ENCODE assay signal across 1 cellular context in genomic region chr9:130997925-130998595, GRCh38.
TF ChIP-seq lines count a peak whose summit lies in the region.

No MANE protein-coding gene starts in this region.

TF ChIP-seq in HepG2, 621 proteins besides CTCF, POLR2A, EP300 and RAD21 (continued from another document and continues in another):
- TF ChIP-seq, protein P1, sequence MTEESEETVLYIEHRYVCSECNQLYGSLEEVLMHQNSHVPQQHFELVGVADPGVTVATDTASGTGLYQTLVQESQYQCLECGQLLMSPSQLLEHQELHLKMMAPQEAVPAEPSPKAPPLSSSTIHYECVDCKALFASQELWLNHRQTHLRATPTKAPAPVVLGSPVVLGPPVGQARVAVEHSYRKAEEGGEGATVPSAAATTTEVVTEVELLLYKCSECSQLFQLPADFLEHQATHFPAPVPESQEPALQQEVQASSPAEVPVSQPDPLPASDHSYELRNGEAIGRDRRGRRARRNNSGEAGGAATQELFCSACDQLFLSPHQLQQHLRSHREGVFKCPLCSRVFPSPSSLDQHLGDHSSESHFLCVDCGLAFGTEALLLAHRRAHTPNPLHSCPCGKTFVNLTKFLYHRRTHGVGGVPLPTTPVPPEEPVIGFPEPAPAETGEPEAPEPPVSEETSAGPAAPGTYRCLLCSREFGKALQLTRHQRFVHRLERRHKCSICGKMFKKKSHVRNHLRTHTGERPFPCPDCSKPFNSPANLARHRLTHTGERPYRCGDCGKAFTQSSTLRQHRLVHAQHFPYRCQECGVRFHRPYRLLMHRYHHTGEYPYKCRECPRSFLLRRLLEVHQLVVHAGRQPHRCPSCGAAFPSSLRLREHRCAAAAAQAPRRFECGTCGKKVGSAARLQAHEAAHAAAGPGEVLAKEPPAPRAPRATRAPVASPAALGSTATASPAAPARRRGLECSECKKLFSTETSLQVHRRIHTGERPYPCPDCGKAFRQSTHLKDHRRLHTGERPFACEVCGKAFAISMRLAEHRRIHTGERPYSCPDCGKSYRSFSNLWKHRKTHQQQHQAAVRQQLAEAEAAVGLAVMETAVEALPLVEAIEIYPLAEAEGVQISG (CRISPR knock-in tag; IDR thresholded peaks at IDR 0.05), result 0 out of 2 replicates have a peak, but pooled peaks have one; percentile 33
- TF ChIP-seq ZNF678 (CRISPR knock-in tag; IDR thresholded peaks at IDR 0.05) (no peak), TCF7 (IDR thresholded peaks at IDR 0.05; ENCODE audit: low read depth) (no peak), FOXK1 (CRISPR knock-in tag; IDR thresholded peaks at IDR 0.05; ENCODE audit: borderline replicate concordance, low read depth) (no peak), ZNF800 (CRISPR knock-in tag; IDR thresholded peaks at IDR 0.05) (no peak), HMGA1 (CRISPR knock-in tag; conservative IDR thresholded peaks at IDR 0.05) (no peak), PAWR (CRISPR knock-in tag; IDR thresholded peaks at IDR 0.05; ENCODE audit: borderline replicate concordance) (no peak), XRCC5 (optimal IDR thresholded peaks at IDR 0.05; ENCODE audit: low read length) (peak; percentile 76), ZNF101 (CRISPR knock-in tag; IDR thresholded peaks at IDR 0.05; ENCODE audit: borderline replicate concordance, low read depth) (no peak), MAZ (IDR thresholded peaks at IDR 0.05; ENCODE audit: borderline replicate concordance, low read depth, low read length) (no peak), MAZ (CRISPR knock-in tag; IDR thresholded peaks at IDR 0.05; ENCODE audit: low read depth) (no peak), MEF2D (CRISPR knock-in tag; IDR thresholded peaks at IDR 0.05) (no peak), ZBTB1 (CRISPR knock-in tag; IDR thresholded peaks at IDR 0.05; ENCODE audit: borderline replicate concordance) (no peak), ZBTB42 (CRISPR knock-in tag; IDR thresholded peaks at IDR 0.05) (no peak), HNRNPUL1 (IDR thresholded peaks at IDR 0.05; ENCODE audit: low read depth, low read length) (no peak), ZNF180 (CRISPR knock-in tag; IDR thresholded peaks at IDR 0.05; ENCODE audit: borderline replicate concordance, low read depth) (no peak), ADNP (CRISPR knock-in tag; IDR thresholded peaks at IDR 0.05) (no peak), ETS1 (CRISPR knock-in tag; IDR thresholded peaks at IDR 0.05) (no peak), ZNF703 (CRISPR knock-in tag; IDR thresholded peaks at IDR 0.05; ENCODE audit: borderline replicate concordance) (no peak), ZNF879 (CRISPR knock-in tag; IDR thresholded peaks at IDR 0.05) (no peak), ZIK1 (CRISPR knock-in tag; IDR thresholded peaks at IDR 0.05; ENCODE audit: borderline replicate concordance, low read depth) (no peak), IRF2 (CRISPR knock-in tag; IDR thresholded peaks at IDR 0.05) (no peak), ARID3A (IDR thresholded peaks at IDR 0.05; ENCODE audit: low read depth, low read length) (no peak), NFKBIZ (CRISPR knock-in tag; IDR thresholded peaks at IDR 0.05) (no peak), ZNF788 (CRISPR knock-in tag; IDR thresholded peaks at IDR 0.05; ENCODE audit: borderline replicate concordance) (no peak), NRL (CRISPR knock-in tag; IDR thresholded peaks at IDR 0.05; ENCODE audit: borderline replicate concordance) (no peak), FOSL2 (CRISPR knock-in tag; IDR thresholded peaks at IDR 0.05) (no peak), MXI1 (IDR thresholded peaks at IDR 0.05; ENCODE audit: borderline replicate concordance, low read depth, low read length) (peak; percentile 23; the same call in 1 of the 3 replicates), ZHX1 (CRISPR knock-in tag; IDR thresholded peaks at IDR 0.05; ENCODE audit: low read depth) (no peak), ZNF33A (CRISPR knock-in tag; IDR thresholded peaks at IDR 0.05; ENCODE audit: borderline replicate concordance) (no peak), ZNF777 (CRISPR knock-in tag; IDR thresholded peaks at IDR 0.05) (peak; percentile 20; the same call in 1 of the 2 replicates), IKZF5 (CRISPR knock-in tag; IDR thresholded peaks at IDR 0.05) (no peak), ZNF343 (CRISPR knock-in tag; IDR thresholded peaks at IDR 0.05) (no peak), FIP1L1 (IDR thresholded peaks at IDR 0.05; ENCODE audit: borderline replicate concordance, insufficient read depth, low read depth, low read length) (no peak), BORCS8-MEF2B (CRISPR knock-in tag; IDR thresholded peaks at IDR 0.05) (peak; percentile 56; the same call in 1 of the 2 replicates)
- TF ChIP-seq, protein P2, sequence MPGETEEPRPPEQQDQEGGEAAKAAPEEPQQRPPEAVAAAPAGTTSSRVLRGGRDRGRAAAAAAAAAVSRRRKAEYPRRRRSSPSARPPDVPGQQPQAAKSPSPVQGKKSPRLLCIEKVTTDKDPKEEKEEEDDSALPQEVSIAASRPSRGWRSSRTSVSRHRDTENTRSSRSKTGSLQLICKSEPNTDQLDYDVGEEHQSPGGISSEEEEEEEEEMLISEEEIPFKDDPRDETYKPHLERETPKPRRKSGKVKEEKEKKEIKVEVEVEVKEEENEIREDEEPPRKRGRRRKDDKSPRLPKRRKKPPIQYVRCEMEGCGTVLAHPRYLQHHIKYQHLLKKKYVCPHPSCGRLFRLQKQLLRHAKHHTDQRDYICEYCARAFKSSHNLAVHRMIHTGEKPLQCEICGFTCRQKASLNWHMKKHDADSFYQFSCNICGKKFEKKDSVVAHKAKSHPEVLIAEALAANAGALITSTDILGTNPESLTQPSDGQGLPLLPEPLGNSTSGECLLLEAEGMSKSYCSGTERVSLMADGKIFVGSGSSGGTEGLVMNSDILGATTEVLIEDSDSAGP (CRISPR knock-in tag; IDR thresholded peaks at IDR 0.05; ENCODE audit: borderline replicate concordance), result 0 out of 2 replicates have a peak, but pooled peaks have one; percentile 18
- TF ChIP-seq, protein P3, sequence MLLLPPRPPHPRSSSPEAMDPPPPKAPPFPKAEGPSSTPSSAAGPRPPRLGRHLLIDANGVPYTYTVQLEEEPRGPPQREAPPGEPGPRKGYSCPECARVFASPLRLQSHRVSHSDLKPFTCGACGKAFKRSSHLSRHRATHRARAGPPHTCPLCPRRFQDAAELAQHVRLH (CRISPR knock-in tag; IDR thresholded peaks at IDR 0.05; ENCODE audit: borderline replicate concordance, low read depth), result no peak
- TF ChIP-seq, protein P4, sequence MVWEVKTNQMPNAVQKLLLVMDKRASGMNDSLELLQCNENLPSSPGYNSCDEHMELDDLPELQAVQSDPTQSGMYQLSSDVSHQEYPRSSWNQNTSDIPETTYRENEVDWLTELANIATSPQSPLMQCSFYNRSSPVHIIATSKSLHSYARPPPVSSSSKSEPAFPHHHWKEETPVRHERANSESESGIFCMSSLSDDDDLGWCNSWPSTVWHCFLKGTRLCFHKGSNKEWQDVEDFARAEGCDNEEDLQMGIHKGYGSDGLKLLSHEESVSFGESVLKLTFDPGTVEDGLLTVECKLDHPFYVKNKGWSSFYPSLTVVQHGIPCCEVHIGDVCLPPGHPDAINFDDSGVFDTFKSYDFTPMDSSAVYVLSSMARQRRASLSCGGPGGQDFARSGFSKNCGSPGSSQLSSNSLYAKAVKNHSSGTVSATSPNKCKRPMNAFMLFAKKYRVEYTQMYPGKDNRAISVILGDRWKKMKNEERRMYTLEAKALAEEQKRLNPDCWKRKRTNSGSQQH (CRISPR knock-in tag; IDR thresholded peaks at IDR 0.05; ENCODE audit: low read depth), result no peak
- TF ChIP-seq, protein P5, sequence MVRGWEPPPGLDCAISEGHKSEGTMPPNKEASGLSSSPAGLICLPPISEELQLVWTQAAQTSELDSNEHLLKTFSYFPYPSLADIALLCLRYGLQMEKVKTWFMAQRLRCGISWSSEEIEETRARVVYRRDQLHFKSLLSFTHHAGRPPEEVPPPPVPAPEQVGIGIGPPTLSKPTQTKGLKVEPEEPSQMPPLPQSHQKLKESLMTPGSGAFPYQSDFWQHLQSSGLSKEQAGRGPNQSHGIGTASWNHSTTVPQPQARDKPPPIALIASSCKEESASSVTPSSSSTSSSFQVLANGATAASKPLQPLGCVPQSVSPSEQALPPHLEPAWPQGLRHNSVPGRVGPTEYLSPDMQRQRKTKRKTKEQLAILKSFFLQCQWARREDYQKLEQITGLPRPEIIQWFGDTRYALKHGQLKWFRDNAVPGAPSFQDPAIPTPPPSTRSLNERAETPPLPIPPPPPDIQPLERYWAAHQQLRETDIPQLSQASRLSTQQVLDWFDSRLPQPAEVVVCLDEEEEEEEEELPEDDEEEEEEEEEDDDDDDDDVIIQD (CRISPR knock-in tag; IDR thresholded peaks at IDR 0.05; ENCODE audit: low read depth), result no peak
- TF ChIP-seq, protein P6, sequence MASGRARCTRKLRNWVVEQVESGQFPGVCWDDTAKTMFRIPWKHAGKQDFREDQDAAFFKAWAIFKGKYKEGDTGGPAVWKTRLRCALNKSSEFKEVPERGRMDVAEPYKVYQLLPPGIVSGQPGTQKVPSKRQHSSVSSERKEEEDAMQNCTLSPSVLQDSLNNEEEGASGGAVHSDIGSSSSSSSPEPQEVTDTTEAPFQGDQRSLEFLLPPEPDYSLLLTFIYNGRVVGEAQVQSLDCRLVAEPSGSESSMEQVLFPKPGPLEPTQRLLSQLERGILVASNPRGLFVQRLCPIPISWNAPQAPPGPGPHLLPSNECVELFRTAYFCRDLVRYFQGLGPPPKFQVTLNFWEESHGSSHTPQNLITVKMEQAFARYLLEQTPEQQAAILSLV (CRISPR knock-in tag; IDR thresholded peaks at IDR 0.05; ENCODE audit: borderline replicate concordance), result no peak
- TF ChIP-seq, protein P7, sequence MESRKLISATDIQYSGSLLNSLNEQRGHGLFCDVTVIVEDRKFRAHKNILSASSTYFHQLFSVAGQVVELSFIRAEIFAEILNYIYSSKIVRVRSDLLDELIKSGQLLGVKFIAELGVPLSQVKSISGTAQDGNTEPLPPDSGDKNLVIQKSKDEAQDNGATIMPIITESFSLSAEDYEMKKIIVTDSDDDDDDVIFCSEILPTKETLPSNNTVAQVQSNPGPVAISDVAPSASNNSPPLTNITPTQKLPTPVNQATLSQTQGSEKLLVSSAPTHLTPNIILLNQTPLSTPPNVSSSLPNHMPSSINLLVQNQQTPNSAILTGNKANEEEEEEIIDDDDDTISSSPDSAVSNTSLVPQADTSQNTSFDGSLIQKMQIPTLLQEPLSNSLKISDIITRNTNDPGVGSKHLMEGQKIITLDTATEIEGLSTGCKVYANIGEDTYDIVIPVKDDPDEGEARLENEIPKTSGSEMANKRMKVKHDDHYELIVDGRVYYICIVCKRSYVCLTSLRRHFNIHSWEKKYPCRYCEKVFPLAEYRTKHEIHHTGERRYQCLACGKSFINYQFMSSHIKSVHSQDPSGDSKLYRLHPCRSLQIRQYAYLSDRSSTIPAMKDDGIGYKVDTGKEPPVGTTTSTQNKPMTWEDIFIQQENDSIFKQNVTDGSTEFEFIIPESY (CRISPR knock-in tag; IDR thresholded peaks at IDR 0.05), result no peak
